13 cellular contexts compared by ENCODE assay signal in the genomic region with DNA sequence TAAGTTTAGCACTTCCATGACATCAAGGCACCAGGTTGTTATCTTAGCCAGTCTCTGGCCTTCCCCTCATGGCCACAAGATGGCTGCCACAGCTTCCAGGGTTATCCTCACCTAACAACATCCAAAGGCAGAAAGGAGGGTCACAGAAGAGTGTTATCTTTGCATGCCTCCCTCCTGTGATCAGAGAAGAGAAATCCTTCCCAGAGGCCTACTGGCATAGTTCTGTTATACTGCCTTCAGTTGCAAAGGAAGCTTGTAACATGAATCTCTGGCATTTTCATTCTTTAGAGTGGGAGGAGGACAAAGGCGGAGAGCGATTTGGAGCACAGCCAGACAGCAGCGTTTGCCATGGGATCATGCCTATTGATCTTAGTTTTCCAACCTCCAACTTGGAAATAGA.
DNase-seq lines count a peak whose midpoint lies in the region; ATAC-seq and TF ChIP-seq lines count a peak whose summit lies in the region.
"Had no signal": no experiment of that assay in that cellular context is flagged by ENCODE, and none has a peak within 500 bp of the region (broad histone marks: within the 10 kb centered on the region; RNA-seq: fewer than 3 reads in every experiment).

No MANE protein-coding gene starts in this region.

- in situ Hi-C loops in IMR-90 (cut with MboI; ENCODE audit: low sequenced_read_pairs): no loop called here

- no peak overlapping the region for H2BK120ac ChIP-seq in IMR-90 (ENCODE audit: low read depth, low read length)
- H2BK120ac ChIP-seq in mesendoderm (ENCODE audit: low read depth, low read length): no peak overlapping the region

- peak; percentile 30; the same call in 1 of the 2 replicates for TF ChIP-seq RAD21 in IMR-90 (IDR thresholded peaks at IDR 0.05; ENCODE audit: low read length)

- H4K8ac ChIP-seq in IMR-90 (ENCODE audit: low read depth in 2 of 2, low read length in 2 of 2): 0 out of 4 replicates have a peak overlapping the region, but pooled peaks of 1 of the 2 experiments have one; percentile 29
- H4K8ac ChIP-seq in mesendoderm (ENCODE audit: low read depth, low read length): no peak overlapping the region

- H3K9me3 ChIP-seq in IMR-90 (ENCODE audit: control insufficient read depth, insufficient read depth, low read length): no peaks in the 10 kb centered on the region
- no peaks in the 10 kb centered on the region for H3K9me3 ChIP-seq in upper lobe of left lung

- H3K79me1 ChIP-seq in IMR-90 (ENCODE audit: low read depth in 1 of 2, low read length in 2 of 2): no peaks in the 10 kb centered on the region
- H3K79me1 ChIP-seq in mesendoderm (ENCODE audit: low read length): no peaks in the 10 kb centered on the region

- H3K27me3 Mint-ChIP-seq in brain: no peaks in the 10 kb centered on the region

- CTCF ChIA-PET in IMR-90 (lab: Yijun Ruan, JAX): interaction anchor here (0.9 kb wide), 1 partner anchor 646 kb away, joined by 3 read pairs; no protein-coding TSS in a partner anchor

- H2BK15ac ChIP-seq in IMR-90 (ENCODE audit: low read depth, low read length): no peak overlapping the region
- H2BK15ac ChIP-seq in mesendoderm (replicated peaks; ENCODE audit: low read depth): no peak overlapping the region

- H3K56ac ChIP-seq in IMR-90 (ENCODE audit: extremely low read depth, insufficient read depth, low read length) (no peak overlapping the region), mesendoderm (ENCODE audit: low read length) (no peak overlapping the region)

- H2AK9ac ChIP-seq in IMR-90 (replicated peaks; ENCODE audit: low read depth, low read length, poor library complexity): no peak overlapping the region

- H3K9ac ChIP-seq in IMR-90 (ENCODE audit: low read depth, low read length) (no peak overlapping the region), mesendoderm (ENCODE audit: low read length) (no peak overlapping the region)

- intact Hi-C loops in IMR-90 (cut with micrococcal nuclease): no loop called here

- WGBS in IMR-90 (ENCODE audit: extremely low coverage in 2 of 2, insufficient read length in 1 of 2), 2 experiments: no CpG with 5 or more reads among the region's 3 CpGs
- no CpG with 5 or more reads among the region's 3 CpGs for WGBS in mesendoderm (ENCODE audit: extremely low coverage, insufficient coverage, low lambda C conversion rate)
- WGBS in upper lobe of left lung, 2 donors: 59 to 67% methylated on average over 3 of the region's 3 CpGs

- TF ChIP-seq EP300 in upper lobe of left lung (IDR thresholded peaks at IDR 0.05): no peak

- POLR2A ChIA-PET in IMR-90 (lab: Charles Lee; ENCODE audit: unreplicated experiment): no interaction called here

- H2AK5ac ChIP-seq in IMR-90 (ENCODE audit: low read depth, low read length) (no peak overlapping the region), mesendoderm (ENCODE audit: low read length) (no peak overlapping the region)

- H3K4me1 ChIP-seq in IMR-90 (ENCODE audit: control insufficient read depth, insufficient read depth, low read length) (no peaks in the 10 kb centered on the region), mesendoderm (ENCODE audit: control insufficient read depth, low read depth, low read length) (peaks cover 2% of the 10 kb centered on the region), upper lobe of left lung (no peaks in the 10 kb centered on the region)
- H3K4me1 ChIP-seq: left lung had no signal

- DNase-seq in IMR-90: peak; percentile 71
- DNase-seq in mesendoderm: peak; percentile 86
- no peak for DNase-seq in upper lobe of left lung
- no peak for DNase-seq in NCI-H1417 treated with DMSO at 0.1 percent for 48 hours (lab: John Stamatoyannopoulos, UW)
- DNase-seq in DMS53 (lab: John Stamatoyannopoulos, UW): no peak
- DNase-seq: activated T-cell treated with anti-CD3 and anti-CD28 coated beads, Interleukin-2, amount 50 U/mL, for 72 hours; dorsolateral prefrontal cortex; left lung; stimulated activated CD8-positive, alpha-beta memory T cell treated with anti-CD3 and anti-CD28 coated beads, Interleukin-4, amount 100 ng/mL, for 48 hours had no signal

- H3K14ac ChIP-seq in IMR-90 (replicated peaks; ENCODE audit: low read depth, low read length): no peak overlapping the region

- dilution Hi-C loops in IMR-90 (cut with HindIII; ENCODE audit: low sequenced_read_pairs, unreplicated experiment): no loop called here

- no peak overlapping the region for H4K91ac ChIP-seq in IMR-90 (ENCODE audit: insufficient read depth, low read depth, low read length)

- H3K23ac ChIP-seq in IMR-90 (ENCODE audit: low read depth, low read length) (no peak overlapping the region), mesendoderm (ENCODE audit: low read length) (no peak overlapping the region)

- no peaks in the 10 kb centered on the region for H3K9me1 ChIP-seq in IMR-90 (ENCODE audit: insufficient read depth, low read length)

- no peak overlapping the region for H3K4me3 ChIP-seq in IMR-90 (ENCODE audit: insufficient read depth, low read depth, low read length)
- H3K4me3 ChIP-seq in mesendoderm (ENCODE audit: low read length): no peak overlapping the region
- no peak overlapping the region for H3K4me3 ChIP-seq in upper lobe of left lung
- H3K4me3 ChIP-seq: dorsolateral prefrontal cortex, left lung had no signal

- H3K27me3 ChIP-seq in IMR-90 (ENCODE audit: control insufficient read depth, insufficient read depth, low read length): no peaks in the 10 kb centered on the region
- no peaks in the 10 kb centered on the region for H3K27me3 ChIP-seq in mesendoderm (ENCODE audit: insufficient read depth, low read length, poor library complexity)
- no peaks in the 10 kb centered on the region for H3K27me3 ChIP-seq in upper lobe of left lung
- H3K27me3 ChIP-seq: dorsolateral prefrontal cortex, left lung had no signal

- no peak overlapping the region for H3K4me3 Mint-ChIP-seq in brain
- H3K4me3 Mint-ChIP-seq: activated T-cell treated with anti-CD3 and anti-CD28 coated beads, Interleukin-2, amount 50 U/mL, for 72 hours had no signal

- no peaks in the 10 kb centered on the region for H3K36me3 Mint-ChIP-seq in brain

- H2BK5ac ChIP-seq in IMR-90 (ENCODE audit: low read depth, low read length, poor library complexity, severe bottlenecking) (peak overlapping the region; percentile 17), mesendoderm (ENCODE audit: low read length) (no peak overlapping the region)

- H4K5ac ChIP-seq in IMR-90 (ENCODE audit: low read depth, low read length): 0 out of 2 replicates have a peak overlapping the region, but pooled peaks have one; percentile 30
- H4K5ac ChIP-seq in mesendoderm (ENCODE audit: low read length): no peak overlapping the region

- peak overlapping the region; percentile 31; the same call in 1 of the 2 replicates for H3K18ac ChIP-seq in IMR-90 (ENCODE audit: low read depth, low read length)
- H3K18ac ChIP-seq in mesendoderm (ENCODE audit: low read length): no peak overlapping the region

- no peak overlapping the region; the same call in 1 of the 2 replicates for H2BK20ac ChIP-seq in IMR-90 (ENCODE audit: low read depth, low read length)

- no peak for TF ChIP-seq POLR2A in IMR-90 (IDR thresholded peaks at IDR 0.05; ENCODE audit: low read depth, low read length)
- TF ChIP-seq POLR2A in upper lobe of left lung (IDR thresholded peaks at IDR 0.05): no peak

- no peaks in the 10 kb centered on the region for H4K20me1 ChIP-seq in IMR-90 (ENCODE audit: insufficient read depth, low read length)

- H3K36me3 ChIP-seq in IMR-90 (ENCODE audit: control insufficient read depth, insufficient read depth, low read length) (no peaks in the 10 kb centered on the region), mesendoderm (ENCODE audit: control insufficient read depth, insufficient read depth, low read length) (no peaks in the 10 kb centered on the region), upper lobe of left lung (no peaks in the 10 kb centered on the region)
- H3K36me3 ChIP-seq: left lung had no signal

- ATAC-seq in IMR-90 (ENCODE audit: low read depth) (peak; percentile 87), upper lobe of left lung (ENCODE audit: low FRiP score in 2 of 2) (no peak), HG02973 (IDR thresholded peaks at IDR 0.05; ENCODE audit: unreplicated experiment) (no peak)
- ATAC-seq: activated T-cell treated with anti-CD3 and anti-CD28 coated beads, Interleukin-2, amount 50 U/mL, for 72 hours; left lung; sciatic nerve had no signal

- H3K4ac ChIP-seq in IMR-90 (ENCODE audit: low read depth, low read length) (peak overlapping the region; percentile 6; the same call in 1 of the 2 replicates), mesendoderm (ENCODE audit: low read depth, low read length) (no peak overlapping the region)

- no TSS peak for BruUV-seq in IMR-90 (replicated peaks; lab: Mats Ljungman, UMichigan)

- H3K27ac ChIP-seq in C4-2B (no peak overlapping the region), IMR-90 (ENCODE audit: insufficient read depth, low read length) (no peak overlapping the region; the same call in 1 of the 2 replicates), mesendoderm (ENCODE audit: low read depth, low read length) (no peak overlapping the region), upper lobe of left lung (no peak overlapping the region)
- H3K27ac ChIP-seq: left lung had no signal

- TF ChIP-seq CTCF in C4-2B (conservative IDR thresholded peaks at IDR 0.05): peak; percentile 19
- no peak for TF ChIP-seq CTCF in IMR-90 (conservative IDR thresholded peaks at IDR 0.05; ENCODE audit: low read depth, low read length)
- TF ChIP-seq CTCF in brain (conservative IDR thresholded peaks at IDR 0.05): no peak
- no peak for TF ChIP-seq CTCF in upper lobe of left lung (IDR thresholded peaks at IDR 0.05)

- no peak overlapping the region for H3K4me2 ChIP-seq in IMR-90 (ENCODE audit: low read depth, low read length)
- no peak overlapping the region for H3K4me2 ChIP-seq in mesendoderm (ENCODE audit: low read length)

- no peaks in the 10 kb centered on the region for H3K79me2 ChIP-seq in mesendoderm (ENCODE audit: control insufficient read depth, insufficient read depth, low read length)

- peak overlapping the region; percentile 77 for H2AFZ ChIP-seq in IMR-90 (replicated peaks; ENCODE audit: low read length, poor library complexity)

- peak overlapping the region in 4 of 5 experiments; percentile 9 to 79 (median 26) for H3K27ac Mint-ChIP-seq in brain
- H3K27ac Mint-ChIP-seq: activated T-cell treated with anti-CD3 and anti-CD28 coated beads, Interleukin-2, amount 50 U/mL, for 72 hours had no signal

- peaks cover 24% of the 10 kb centered on the region for H3K4me1 Mint-ChIP-seq in brain

- peaks cover 4 to 11% (median 8%) of the 10 kb centered on the region in 5 experiments for H3K9me3 Mint-ChIP-seq in brain

TF ChIP-seq in IMR-90, 13 proteins besides CTCF, POLR2A, EP300 and RAD21:
- no peak for TF ChIP-seq RFX5 (IDR thresholded peaks at IDR 0.05; ENCODE audit: low read depth, low read length)
- TF ChIP-seq CHD1 (IDR thresholded peaks at IDR 0.05; ENCODE audit: low read depth, low read length): no peak
- no peak for TF ChIP-seq FOS (IDR thresholded peaks at IDR 0.05; ENCODE audit: low read depth, low read length)
- TF ChIP-seq BHLHE40 (IDR thresholded peaks at IDR 0.05; ENCODE audit: low read depth, low read length): no peak

Comparison
In these comparisons a context has a peak if more than half of its experiments do, and no peak if none do; other contexts are left out.
1. DNase-seq: peak in IMR-90 (single experiment) and mesendoderm (single experiment); none in upper lobe of left lung (0 of 2), NCI-H1417 treated with DMSO at 0.1 percent for 48 hours (single experiment) and DMS53 (single experiment).